Comparison of ENCODE assay signal across 8 cellular contexts in genomic region chr11:87722756-87723599, GRCh38.
DNase-seq lines count a peak whose midpoint lies in the region; ATAC-seq and TF ChIP-seq lines count a peak whose summit lies in the region.

No MANE protein-coding gene starts in this region.

- TF ChIP-seq CTCF in GM12875 (IDR thresholded peaks at IDR 0.05; ENCODE audit: borderline replicate concordance, insufficient read depth, low read depth, low read length) (peak; percentile 80), SK-N-SH (IDR thresholded peaks at IDR 0.05) (peak; percentile 81), hepatocyte (IDR thresholded peaks at IDR 0.05; ENCODE audit: poor library complexity) (peak; percentile 61)

- H3K27ac Mint-ChIP-seq in CD8-positive, alpha-beta memory T cell = no peak overlapping the region

- H3K4me3 Mint-ChIP-seq in CD8-positive, alpha-beta memory T cell = no peak overlapping the region

- H3K36me3 ChIP-seq in SK-N-SH (replicated peaks in 1 of 2; ENCODE audit: control insufficient read depth in 1 of 2, insufficient read depth in 2 of 2, low read length in 1 of 2) = no peaks in the 10 kb centered on the region
- H3K36me3 ChIP-seq in hepatocyte (replicated peaks; ENCODE audit: insufficient read depth, low read depth) = no peaks in the 10 kb centered on the region
- H3K36me3 ChIP-seq in CD8-positive, alpha-beta memory T cell (ENCODE audit: insufficient read depth, low read length) = no peaks in the 10 kb centered on the region

- 32% methylated on average over 11 of the region's 11 CpGs for WGBS in SK-N-SH (ENCODE audit: low lambda C conversion rate)
- WGBS in hepatocyte (ENCODE audit: low lambda C conversion rate, missing lambda C conversion rate) = 84% methylated on average over 11 of the region's 11 CpGs

- H3K27ac ChIP-seq in SK-N-SH (ENCODE audit: low read depth in 2 of 2, low read length in 1 of 2) (no peak overlapping the region), hepatocyte (no peak overlapping the region)
- no peak overlapping the region for H3K27ac ChIP-seq in CD8-positive, alpha-beta memory T cell (ENCODE audit: low read depth, low read length)

- H3K4me1 ChIP-seq in SK-N-SH (ENCODE audit: control insufficient read depth in 1 of 2, insufficient read depth in 2 of 2, low read depth in 1 of 2, low read length in 1 of 2) (no peaks in the 10 kb centered on the region), hepatocyte (ENCODE audit: insufficient read depth) (no peaks in the 10 kb centered on the region)
- H3K4me1 ChIP-seq in CD8-positive, alpha-beta memory T cell (ENCODE audit: insufficient read depth, low read length) = no peaks in the 10 kb centered on the region

- TF ChIP-seq EP300 in SK-N-SH (IDR thresholded peaks at IDR 0.05; ENCODE audit: borderline replicate concordance in 1 of 2, low read depth in 1 of 2, low read length in 1 of 2) = no peak

- H3K4me3 ChIP-seq in GM12875 (ENCODE audit: low read depth, low read length) (no peak overlapping the region), SK-N-SH (ENCODE audit: low read depth in 2 of 2, low read length in 1 of 2) (no peak overlapping the region), hepatocyte (no peak overlapping the region)
- H3K4me3 ChIP-seq in CD8-positive, alpha-beta memory T cell (ENCODE audit: low read length) = no peak overlapping the region

- CTCF ChIA-PET in SK-N-SH (lab: Yijun Ruan, JAX) = interaction anchor here (0.8 to 1.9 kb wide), 13 partner anchors 8 to 66 kb away, joined by 3 to 7 read pairs (median 5); no protein-coding TSS in a partner anchor
- CTCF ChIA-PET in CD8-positive, alpha-beta memory T cell (lab: Charles Lee) = no interaction called here

- no peak overlapping the region for H3K4me2 ChIP-seq in SK-N-SH
- H3K4me2 ChIP-seq in hepatocyte = no peak overlapping the region

- POLR2A ChIA-PET in SK-N-SH (lab: Yijun Ruan, JAX) = no interaction called here
- POLR2A ChIA-PET in CD8-positive, alpha-beta memory T cell (lab: Charles Lee) = no interaction called here

- H2AFZ ChIP-seq in SK-N-SH (ENCODE audit: low read depth) = no peak overlapping the region
- H2AFZ ChIP-seq in hepatocyte = no peak overlapping the region

- peaks cover 0 to 2% (median 0%) of the 10 kb centered on the region in 5 donors for H3K9me3 Mint-ChIP-seq in CD8-positive, alpha-beta memory T cell

- no peaks in the 10 kb centered on the region for H3K4me1 Mint-ChIP-seq in CD8-positive, alpha-beta memory T cell

- DNase-seq in AG08396 (ENCODE audit: low spot score) (peak; percentile 32), SK-N-SH (peak; percentile 5), hepatocyte (ENCODE audit: low spot score) (peak; percentile 38), NCI-H187 treated with DMSO at 0.1 percent for 48 hours (lab: John Stamatoyannopoulos, UW) (no peak)
- DNase-seq in CD8-positive, alpha-beta memory T cell = no peak

- H3K27me3 Mint-ChIP-seq in CD8-positive, alpha-beta memory T cell = no peaks in the 10 kb centered on the region

- H3F3A ChIP-seq in SK-N-SH (replicated peaks; ENCODE audit: insufficient read depth) = no peaks in the 10 kb centered on the region

- no peaks in the 10 kb centered on the region for H3K36me3 Mint-ChIP-seq in CD8-positive, alpha-beta memory T cell

- H3K27me3 ChIP-seq in SK-N-SH (ENCODE audit: insufficient read depth) (no peaks in the 10 kb centered on the region; the same call in 1 of the 2 replicates), hepatocyte (no peaks in the 10 kb centered on the region)
- H3K27me3 ChIP-seq in CD8-positive, alpha-beta memory T cell (ENCODE audit: insufficient read depth, low read length, poor library complexity, severe bottlenecking) = no peaks in the 10 kb centered on the region

- H3K9me2 ChIP-seq in SK-N-SH (no peaks in the 10 kb centered on the region), hepatocyte (replicated peaks; ENCODE audit: insufficient read depth) (no peaks in the 10 kb centered on the region)

- no peak overlapping the region for H3K9ac ChIP-seq in SK-N-SH

- H3K79me2 ChIP-seq in SK-N-SH (ENCODE audit: insufficient read depth) = no peaks in the 10 kb centered on the region
- H3K79me2 ChIP-seq in hepatocyte = no peaks in the 10 kb centered on the region

- H4K20me1 ChIP-seq in SK-N-SH (ENCODE audit: insufficient read depth) = no peaks in the 10 kb centered on the region
- no peaks in the 10 kb centered on the region for H4K20me1 ChIP-seq in hepatocyte (ENCODE audit: insufficient read depth, poor library complexity, severe bottlenecking)

- ATAC-seq in HG02973 (IDR thresholded peaks at IDR 0.05; ENCODE audit: unreplicated experiment) (peak; percentile 67), HG03135 (IDR thresholded peaks at IDR 0.05; ENCODE audit: unreplicated experiment) (no peak)

- H3K9me3 ChIP-seq in SK-N-SH (no peaks in the 10 kb centered on the region), hepatocyte (ENCODE audit: low read depth) (no peaks in the 10 kb centered on the region)
- no peaks in the 10 kb centered on the region for H3K9me3 ChIP-seq in CD8-positive, alpha-beta memory T cell (ENCODE audit: low read length)

- TF ChIP-seq RAD21 in SK-N-SH (IDR thresholded peaks at IDR 0.05; ENCODE audit: low read length) = peak; percentile 35

TF ChIP-seq in SK-N-SH, 30 proteins besides CTCF, POLR2A, EP300 and RAD21:
- TF ChIP-seq SMC3 (IDR thresholded peaks at IDR 0.05; ENCODE audit: low read depth, low read length) = peak; percentile 38
- TF ChIP-seq RFX5 (IDR thresholded peaks at IDR 0.05; ENCODE audit: low read length) = no peak

Comparison
In these comparisons a context has a peak if more than half of its experiments do, and no peak if none do; other contexts are left out.
1. DNase-seq: peak in AG08396 (single experiment), SK-N-SH (single experiment) and hepatocyte (single experiment); none in CD8-positive, alpha-beta memory T cell (0 of 5) and NCI-H187 treated with DMSO at 0.1 percent for 48 hours (single experiment).
2. Peak in every context shown above with its lines, with median percentiles within 50 percentile points of each other: CTCF ChIP-seq.